Comparison of ENCODE assay signal across 19 cellular contexts in the genomic region with DNA sequence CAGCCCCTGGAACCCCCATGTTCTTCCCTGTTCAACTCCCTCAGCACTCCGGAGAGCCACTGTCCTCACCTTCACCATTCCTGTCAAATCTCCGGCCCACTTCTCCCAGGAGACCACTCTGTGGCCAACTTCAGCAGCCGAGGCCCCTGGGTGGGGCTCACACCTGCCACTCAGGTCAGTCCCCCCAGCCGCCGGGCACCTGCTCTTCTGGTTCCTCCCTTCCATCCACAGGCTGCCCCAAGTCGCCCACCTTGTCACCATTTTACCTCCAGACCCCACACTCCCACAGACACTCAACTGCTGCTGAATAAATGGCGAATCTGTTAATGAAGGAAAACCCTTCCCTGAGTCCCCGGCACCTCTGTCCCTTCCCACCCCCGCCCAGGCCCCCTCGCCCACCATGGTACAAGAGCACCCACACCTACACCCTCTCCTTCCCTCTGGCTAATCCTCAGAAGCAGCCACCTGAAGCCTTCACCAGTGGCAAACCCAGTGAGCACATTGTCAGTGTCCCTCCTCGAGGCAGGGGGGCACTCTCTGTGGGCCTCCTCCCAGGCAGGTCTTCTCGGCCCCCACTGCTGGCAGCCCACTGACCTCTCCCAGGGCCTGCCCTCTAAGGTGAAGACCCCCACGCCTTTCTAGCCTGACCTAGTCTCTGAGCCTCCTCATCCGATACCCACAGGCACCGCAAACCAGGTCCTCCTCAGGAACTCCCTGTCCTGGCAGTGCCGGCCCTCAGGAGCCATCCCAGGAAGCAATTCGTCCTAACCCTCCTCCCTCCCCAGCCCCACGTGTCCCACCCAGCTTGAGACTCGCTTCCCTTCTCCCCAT. TPM values are rescaled to one million over a fixed set of nuclear protein-coding genes. Genes with fewer than 3 reads are reported as not detected.
A peak's percentile ranks its signal among the peaks of the same experiment; 100 is the strongest.
DNase-seq lines count a peak whose midpoint lies in the region; ATAC-seq and TF ChIP-seq lines count a peak whose summit lies in the region.
"Had no signal": no experiment of that assay in that cellular context is flagged by ENCODE, and none has a peak within 500 bp of the region (broad histone marks: within the 10 kb centered on the region; RNA-seq: fewer than 3 reads in every experiment).

No MANE protein-coding gene starts in this region.

- TF ChIP-seq CTCF in VCaP (conservative IDR thresholded peaks at IDR 0.05) = no peak

- H3K4me1 Mint-ChIP-seq in activated CD8-positive, alpha-beta memory T cell treated with anti-CD3 and anti-CD28 coated beads, Interleukin-2, amount 10 ng/mL, durations not matched to agents 7 days and 5 days = peaks cover 13% of the 10 kb centered on the region
- peaks cover 22% of the 10 kb centered on the region for H3K4me1 Mint-ChIP-seq in memory B cell
- peaks cover 14 to 20% of the 10 kb centered on the region in 2 donors for H3K4me1 Mint-ChIP-seq in stimulated activated naive B cell treated with anti-CD40 and anti-IgM and Interleukin-4, amounts not matched to agents 10 μg/mL and 1 μg/mL and 100 μg/mL, for 72 hours

- no peaks in the 10 kb centered on the region for H3K27me3 Mint-ChIP-seq in activated CD8-positive, alpha-beta memory T cell treated with anti-CD3 and anti-CD28 coated beads, Interleukin-2, amount 10 ng/mL, durations not matched to agents 7 days and 5 days
- no peaks in the 10 kb centered on the region for H3K27me3 Mint-ChIP-seq in memory B cell
- no peaks in the 10 kb centered on the region for H3K27me3 Mint-ChIP-seq in stimulated activated naive B cell treated with anti-CD40 and anti-IgM and Interleukin-4, amounts not matched to agents 10 μg/mL and 1 μg/mL and 100 μg/mL, for 72 hours
- H3K27me3 Mint-ChIP-seq: activated CD4-positive, alpha-beta T cell treated with anti-CD3 and anti-CD28 coated beads, Interleukin-2, amount 10 ng/mL, durations not matched to agents 24 days and 14 days; naive B cell had no signal

- peak overlapping the region; percentile 90 for H3K27ac ChIP-seq in VCaP
- H3K27ac ChIP-seq: hepatocyte, SJSA1 had no signal

- CTCF ChIA-PET in activated CD8-positive, alpha-beta memory T cell treated with anti-CD3 and anti-CD28 coated beads, Interleukin-2, amount 10 ng/mL, durations not matched to agents 7 days and 5 days (lab: Charles Lee) = no interaction called here

- DNase-seq in activated CD8-positive, alpha-beta memory T cell treated with anti-CD3 and anti-CD28 coated beads, Interleukin-2, amount 50 U/mL, for 48 hours = peak; percentile 50
- no peak for DNase-seq in activated CD8-positive, alpha-beta memory T cell treated with anti-CD3 and anti-CD28 coated beads, Interleukin-2, amount 10 ng/mL, durations not matched to agents 7 days and 5 days
- DNase-seq in memory B cell (ENCODE audit: low spot score in 2 of 2) (no peak), DMS 273 treated with DMSO at 0.1 percent for 48 hours (lab: John Stamatoyannopoulos, UW) (no peak), Kasumi-1 (lab: John Stamatoyannopoulos, UW) (no peak), NCI-H2171 treated with DMSO at 0.1 percent for 48 hours (lab: John Stamatoyannopoulos, UW) (no peak)
- DNase-seq in stimulated activated naive B cell treated with anti-CD40 and anti-IgM and Interleukin-4, amounts not matched to agents 10 μg/mL and 1 μg/mL and 100 μg/mL, for 72 hours = no peak
- DNase-seq: 8988T; activated CD4-positive, alpha-beta T cell treated with anti-CD3 and anti-CD28 coated beads, Interleukin-2, amount 10 ng/mL, durations not matched to agents 24 days and 14 days; naive B cell; NCI-H1105 treated with DMSO at 0.1 percent for 48 hours; NCI-H345; retina had no signal

- no peaks in the 10 kb centered on the region for H3K9me3 Mint-ChIP-seq in activated CD8-positive, alpha-beta memory T cell treated with anti-CD3 and anti-CD28 coated beads, Interleukin-2, amount 10 ng/mL, durations not matched to agents 7 days and 5 days (ENCODE audit: low read depth)
- H3K9me3 Mint-ChIP-seq in memory B cell = no peaks in the 10 kb centered on the region
- H3K9me3 Mint-ChIP-seq in stimulated activated naive B cell treated with anti-CD40 and anti-IgM and Interleukin-4, amounts not matched to agents 10 μg/mL and 1 μg/mL and 100 μg/mL, for 72 hours = no peaks in the 10 kb centered on the region
- H3K9me3 Mint-ChIP-seq: activated CD4-positive, alpha-beta T cell treated with anti-CD3 and anti-CD28 coated beads, Interleukin-2, amount 10 ng/mL, durations not matched to agents 24 days and 14 days; CD14-positive monocyte; naive B cell had no signal

- no peak for ATAC-seq in activated CD8-positive, alpha-beta memory T cell treated with anti-CD3 and anti-CD28 coated beads, Interleukin-2, amount 10 ng/mL, durations not matched to agents 7 days and 5 days
- no peak for ATAC-seq in memory B cell (ENCODE audit: low read depth)
- no peak for ATAC-seq in stimulated activated naive B cell treated with anti-CD40 and anti-IgM and Interleukin-4, amounts not matched to agents 10 μg/mL and 1 μg/mL and 100 μg/mL, for 72 hours (replicated peaks)
- ATAC-seq: GM12878, HCT116 had no signal

- H3K4me3 Mint-ChIP-seq in activated CD8-positive, alpha-beta memory T cell treated with anti-CD3 and anti-CD28 coated beads, Interleukin-2, amount 10 ng/mL, durations not matched to agents 7 days and 5 days = no peak overlapping the region
- no peak overlapping the region for H3K4me3 Mint-ChIP-seq in memory B cell
- H3K4me3 Mint-ChIP-seq in stimulated activated naive B cell treated with anti-CD40 and anti-IgM and Interleukin-4, amounts not matched to agents 10 μg/mL and 1 μg/mL and 100 μg/mL, for 72 hours = no peak overlapping the region
- H3K4me3 Mint-ChIP-seq: activated CD4-positive, alpha-beta T cell treated with anti-CD3 and anti-CD28 coated beads, Interleukin-2, amount 10 ng/mL, durations not matched to agents 24 days and 14 days had no signal

- no peak overlapping the region for H3K27ac Mint-ChIP-seq in activated CD8-positive, alpha-beta memory T cell treated with anti-CD3 and anti-CD28 coated beads, Interleukin-2, amount 10 ng/mL, durations not matched to agents 7 days and 5 days
- peak overlapping the region; percentile 67 for H3K27ac Mint-ChIP-seq in memory B cell
- H3K27ac Mint-ChIP-seq in stimulated activated naive B cell treated with anti-CD40 and anti-IgM and Interleukin-4, amounts not matched to agents 10 μg/mL and 1 μg/mL and 100 μg/mL, for 72 hours = peak overlapping the region; percentile 84
- H3K27ac Mint-ChIP-seq: activated CD4-positive, alpha-beta T cell treated with anti-CD3 and anti-CD28 coated beads, Interleukin-2, amount 10 ng/mL, durations not matched to agents 24 days and 14 days had no signal

- H3K36me3 Mint-ChIP-seq in activated CD8-positive, alpha-beta memory T cell treated with anti-CD3 and anti-CD28 coated beads, Interleukin-2, amount 10 ng/mL, durations not matched to agents 7 days and 5 days = peaks cover 11% of the 10 kb centered on the region
- peaks cover 19% of the 10 kb centered on the region for H3K36me3 Mint-ChIP-seq in memory B cell
- peaks cover 25 to 45% of the 10 kb centered on the region in 2 donors for H3K36me3 Mint-ChIP-seq in stimulated activated naive B cell treated with anti-CD40 and anti-IgM and Interleukin-4, amounts not matched to agents 10 μg/mL and 1 μg/mL and 100 μg/mL, for 72 hours
- H3K36me3 Mint-ChIP-seq: naive B cell had no signal

RNA-seq across cellular contexts. Expression of gene CANT1, which starts 8.2 kb away (rescaled TPM):
- total RNA-seq in activated CD8-positive, alpha-beta memory T cell treated with anti-CD3 and anti-CD28 coated beads, Interleukin-2, amount 10 ng/mL, durations not matched to agents 7 days and 5 days = 10 to 100 TPM; 67.2 to 78.3 TPM

RNA-seq across cellular contexts. Expression of gene LGALS3BP, which starts 21.7 kb away (rescaled TPM):
- 100 to 1,000 TPM in 1 of 2 experiments, 10 to 100 TPM in 1; 75.7 to 162 TPM for total RNA-seq in activated CD8-positive, alpha-beta memory T cell treated with anti-CD3 and anti-CD28 coated beads, Interleukin-2, amount 10 ng/mL, durations not matched to agents 7 days and 5 days

RNA-seq across cellular contexts. Expression of gene C1QTNF1, which starts 22.6 kb away (rescaled TPM):
- not detected for total RNA-seq in activated CD8-positive, alpha-beta memory T cell treated with anti-CD3 and anti-CD28 coated beads, Interleukin-2, amount 10 ng/mL, durations not matched to agents 7 days and 5 days
- total RNA-seq: activated CD4-positive, alpha-beta T cell treated with anti-CD3 and anti-CD28 coated beads, Interleukin-2, amount 10 ng/mL, durations not matched to agents 24 days and 14 days had no signal
